Comparison of ENCODE assay signal across 10 cellular contexts in the genomic region with DNA sequence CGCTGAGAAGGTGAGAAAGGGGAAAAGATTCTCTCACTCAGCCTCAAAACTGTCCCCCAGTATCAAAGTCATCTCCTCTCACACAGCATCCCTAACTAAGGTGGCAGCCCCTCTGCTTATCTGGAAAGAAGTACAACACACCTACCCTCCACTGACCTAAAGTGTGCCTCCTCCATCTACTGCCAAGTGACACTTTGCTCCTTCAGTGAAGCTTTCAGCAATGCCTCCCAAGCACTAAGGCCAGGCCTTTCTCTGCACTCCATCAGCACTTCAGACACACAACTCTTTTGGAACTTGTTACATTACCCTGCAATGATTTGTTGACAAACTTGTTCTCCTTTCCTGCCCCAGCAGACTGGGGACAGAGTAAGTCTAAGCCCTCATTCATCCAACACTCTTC. TPM values are rescaled to one million over a fixed set of nuclear protein-coding genes. Genes with fewer than 3 reads are reported as not detected.
DNase-seq lines count a peak whose midpoint lies in the region; ATAC-seq and TF ChIP-seq lines count a peak whose summit lies in the region.
"Had no signal": no experiment of that assay in that cellular context is flagged by ENCODE, and none has a peak within 500 bp of the region (broad histone marks: within the 10 kb centered on the region; RNA-seq: fewer than 3 reads in every experiment).

No MANE protein-coding gene starts in this region.

- peaks cover 8% of the 10 kb centered on the region; the same call in 1 of the 2 replicates for H4K20me1 ChIP-seq in DOHH2 (ENCODE audit: control insufficient read depth, insufficient read depth, low read depth, low read length)
- no peaks in the 10 kb centered on the region; the same call in 1 of the 2 replicates for H4K20me1 ChIP-seq in PC-9 (ENCODE audit: insufficient read depth)

- no TSS peak for BruUV-seq in PC-9 (replicated peaks; lab: Mats Ljungman, UMichigan)

- H3K27me3 ChIP-seq in DOHH2 (ENCODE audit: control insufficient read depth, low read length), result no peaks in the 10 kb centered on the region
- H3K27me3 ChIP-seq in PC-9 (ENCODE audit: insufficient read depth, low read depth), result no peaks in the 10 kb centered on the region
- no peaks in the 10 kb centered on the region for H3K27me3 ChIP-seq in psoas muscle (ENCODE audit: insufficient read depth in 3 of 3, low read length in 2 of 3)

- H3K4me3 ChIP-seq in DOHH2 (ENCODE audit: low read length) (no peak overlapping the region; the same call in 1 of the 2 replicates), PC-9 (no peak overlapping the region), psoas muscle (peak overlapping the region; percentile 83)

- WGBS in psoas muscle, 3 donors, result 100% methylated on average over 1 of the region's 1 CpG

- no peaks in the 10 kb centered on the region for H3K9me3 ChIP-seq in DOHH2 (ENCODE audit: control insufficient read depth, insufficient read depth, low read length)
- no peaks in the 10 kb centered on the region for H3K9me3 ChIP-seq in PC-9 (ENCODE audit: insufficient read depth, low read depth)
- H3K9me3 ChIP-seq in psoas muscle, result no peaks in the 10 kb centered on the region

- no peak for DNase-seq in PC-9
- no peak for DNase-seq in epithelial cell of prostate (ENCODE audit: low read depth, low spot score)
- DNase-seq in psoas muscle, result no peak
- DNase-seq in superior temporal gyrus (ENCODE audit: extremely low spot score), result no peak
- DNase-seq in HEK293T (ENCODE audit: extremely low spot score), result no peak
- DNase-seq in omental fat pad (ENCODE audit: low spot score), result no peak
- no peak for DNase-seq in left colon
- DNase-seq: caudate nucleus, NCI-H1092 had no signal

- TF ChIP-seq CTCF in DOHH2 (IDR thresholded peaks at IDR 0.05; ENCODE audit: low read depth, low read length, poor library complexity, severe bottlenecking) (no peak), PC-9 (conservative IDR thresholded peaks at IDR 0.05) (no peak), psoas muscle (IDR thresholded peaks at IDR 0.05) (no peak), omental fat pad (IDR thresholded peaks at IDR 0.05) (no peak)

- H3K79me2 ChIP-seq in DOHH2 (ENCODE audit: control insufficient read depth, low read length) (peaks cover 56% of the 10 kb centered on the region), PC-9 (ENCODE audit: low read depth) (peaks cover 22% of the 10 kb centered on the region)

- H3K4me1 ChIP-seq in DOHH2 (ENCODE audit: control insufficient read depth, low read length) (peaks cover 54% of the 10 kb centered on the region), PC-9 (replicated peaks; ENCODE audit: insufficient read depth) (peaks cover 31% of the 10 kb centered on the region), psoas muscle (peaks cover 51% of the 10 kb centered on the region)

- POLR2A ChIA-PET in PC-9 (lab: Charles Lee; ENCODE audit: unreplicated experiment) (no interaction called here), HEK293T (lab: Yijun Ruan, JAX) (no interaction called here)

- H3K36me3 ChIP-seq in DOHH2 (ENCODE audit: control insufficient read depth, low read length) (peaks cover 41% of the 10 kb centered on the region), PC-9 (ENCODE audit: low read depth) (no peaks in the 10 kb centered on the region), psoas muscle (ENCODE audit: insufficient read depth in 1 of 2, low read depth in 1 of 2) (peaks cover 0 to 14% of the 10 kb centered on the region in 2 donors)

- H3K4me2 ChIP-seq in DOHH2 (ENCODE audit: low read length), result peak overlapping the region; percentile 94
- peak overlapping the region; percentile 93 for H3K4me2 ChIP-seq in PC-9

- 0 out of 2 replicates have a peak, but pooled peaks cover 3% of the 10 kb centered on the region for H3F3A ChIP-seq in DOHH2 (ENCODE audit: control insufficient read depth, insufficient read depth)
- H3F3A ChIP-seq in PC-9 (ENCODE audit: insufficient read depth, low read depth), result peaks cover 16% of the 10 kb centered on the region

- no peak overlapping the region for H2AFZ ChIP-seq in PC-9

- no peak for ATAC-seq in psoas muscle
- no peak for ATAC-seq in omental fat pad (ENCODE audit: low FRiP score)
- no peak for ATAC-seq in left colon

- intact Hi-C loops in PC-9 (cut with micrococcal nuclease; ENCODE audit: unreplicated experiment), result no loop called here
- intact Hi-C loops in psoas muscle (cut with DNase I), result no loop called here
- intact Hi-C loops in left colon (cut with DNase I, micrococcal nuclease), result no loop called here

- CTCF ChIA-PET in PC-9 (lab: Charles Lee), result no interaction called here
- CTCF ChIA-PET in HEK293T (lab: Yijun Ruan, JAX), result no interaction called here

- no peaks in the 10 kb centered on the region for H3K9me2 ChIP-seq in DOHH2 (replicated peaks; ENCODE audit: control insufficient read depth, low read length)
- no peaks in the 10 kb centered on the region for H3K9me2 ChIP-seq in PC-9 (ENCODE audit: insufficient read depth)

- H3K27ac ChIP-seq in DOHH2 (ENCODE audit: low read depth, low read length) (no peak overlapping the region), PC-9 (no peak overlapping the region), epithelial cell of prostate (peak overlapping the region; percentile 81), psoas muscle (peak overlapping the region; percentile 95)

TF ChIP-seq in HEK293T, 16 proteins besides CTCF, POLR2A, EP300 and RAD21:
- no peak for TF ChIP-seq FOXA1 (IDR thresholded peaks at IDR 0.05)
- no peak for TF ChIP-seq ZNF384 (IDR thresholded peaks at IDR 0.05)
- no peak for TF ChIP-seq L3MBTL2 (conservative IDR thresholded peaks at IDR 0.05)
- TF ChIP-seq FOXM1 (IDR thresholded peaks at IDR 0.05; ENCODE audit: borderline replicate concordance), result no peak
- TF ChIP-seq LEF1 (IDR thresholded peaks at IDR 0.05; ENCODE audit: borderline replicate concordance), result no peak
- TF ChIP-seq CTBP1 (IDR thresholded peaks at IDR 0.05; ENCODE audit: borderline replicate concordance), result no peak
TF ChIP-seq in HEK293T: peak in this region for 0.

RNA-seq across cellular contexts. Expression of a gene that starts 1.4 kb away (rescaled TPM):
- total RNA-seq in PC-9 (2021) (24.6 and 25.6 TPM in 2 replicates), psoas muscle (10 to 100 TPM; 18.6 to 27.9 (median 24.8) TPM), omental fat pad (10 to 100 TPM in 3 of 4 donors, 1 to 10 TPM in 1; 9.7 to 20.0 (median 15.2) TPM), left colon (10 to 100 TPM; 22.2 to 25.9 TPM)
- polyA plus RNA-seq in psoas muscle, result 10 to 100 TPM; 21.1 to 52.7 (median 42.0) TPM

RNA-seq across cellular contexts. Expression of a gene that starts 13.7 kb away (rescaled TPM):
- total RNA-seq in PC-9 (2021) (24.7 and 27.6 TPM in 2 replicates), psoas muscle (10 to 100 TPM; 46.2 to 57.0 (median 48.8) TPM), omental fat pad (10 to 100 TPM; 25.5 to 40.8 (median 26.8) TPM), left colon (10 to 100 TPM; 32.9 to 36.2 TPM)
- 10 to 100 TPM; 25.3 to 51.9 (median 39.5) TPM for polyA plus RNA-seq in psoas muscle

RNA-seq across cellular contexts. Expression of a gene that starts 34.6 kb away (rescaled TPM):
- 46.6 and 51.7 TPM in 2 replicates for total RNA-seq in PC-9 (2021)
- total RNA-seq in psoas muscle, result 10 to 100 TPM; 13.4 to 22.9 (median 16.0) TPM
- 10 to 100 TPM; 19.6 to 30.8 (median 19.9) TPM for polyA plus RNA-seq in psoas muscle
- total RNA-seq in omental fat pad, result 10 to 100 TPM; 18.4 to 30.6 (median 24.8) TPM
- 10 to 100 TPM; 26.9 to 31.4 TPM for total RNA-seq in left colon

Comparison
In these comparisons a context has a peak if more than half of its experiments do, and no peak if none do; other contexts are left out.
1. H3K27ac ChIP-seq: peak in epithelial cell of prostate (single experiment) and psoas muscle (single experiment); none in DOHH2 (single experiment) and PC-9 (single experiment).